ENCODE assay signal across 11 cellular contexts in the genomic region with DNA sequence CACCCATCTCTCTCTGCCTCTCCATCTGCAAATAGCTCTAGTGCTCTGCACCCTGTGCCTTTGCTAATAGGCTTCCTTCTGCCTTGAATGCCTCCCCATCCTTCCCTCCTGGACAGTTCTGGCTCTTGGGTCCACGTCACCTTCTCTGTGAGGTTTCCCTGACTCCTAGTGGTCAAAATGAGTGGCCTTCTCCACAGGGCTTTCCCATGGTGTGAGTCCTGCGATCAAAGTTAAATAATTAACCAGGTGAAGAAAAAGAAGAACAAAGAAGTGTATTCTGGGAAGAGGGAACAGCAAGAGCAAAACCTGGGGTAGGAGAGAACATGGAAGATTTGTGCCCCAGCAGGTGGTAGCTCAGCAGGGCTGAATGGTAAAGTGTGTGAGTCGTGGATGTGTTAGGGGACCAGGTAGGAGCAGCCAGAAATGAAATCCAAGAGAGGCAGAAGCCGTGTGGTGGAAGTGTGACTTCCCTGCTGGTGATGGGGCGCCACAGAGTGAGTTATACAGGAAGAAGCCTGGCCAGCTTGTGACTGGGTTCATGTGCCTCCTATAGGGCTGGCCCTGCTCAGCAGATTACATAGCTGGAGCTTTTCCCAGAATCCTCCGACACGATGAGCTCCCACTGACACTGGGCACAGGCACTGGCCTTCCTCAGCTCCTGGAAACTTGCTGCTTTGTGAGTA.
DNase-seq lines count a peak whose midpoint lies in the region; ATAC-seq, FAIRE-seq and TF ChIP-seq lines count a peak whose summit lies in the region.
"Had no signal": no experiment of that assay in that cellular context is flagged by ENCODE, and none has a peak within 500 bp of the region (broad histone marks: within the 10 kb centered on the region; RNA-seq: fewer than 3 reads in every experiment).

No MANE protein-coding gene starts in this region.

- WGBS in body of pancreas, 2 donors, result 29 to 38% methylated on average over 7 of the region's 7 CpGs

- no peaks in the 10 kb centered on the region for H3K9me3 ChIP-seq in body of pancreas
- H3K9me3 ChIP-seq in keratinocyte (ENCODE audit: control insufficient read depth, low read depth, low read length), result no peaks in the 10 kb centered on the region
- no peaks in the 10 kb centered on the region for H3K9me3 ChIP-seq in effector memory CD4-positive, alpha-beta T cell (ENCODE audit: control insufficient read depth, low read length)
- H3K9me3 ChIP-seq: BLaER1, neutrophil had no signal

- H3K27ac Mint-ChIP-seq in activated CD4-positive, alpha-beta T cell treated with anti-CD3 and anti-CD28 coated beads, Interleukin-2, amount 10 ng/mL, durations not matched to agents 7 days and 5 days, result no peak overlapping the region
- no peak overlapping the region for H3K27ac Mint-ChIP-seq in stimulated activated memory B cell treated with anti-CD40 and anti-IgM and Interleukin-4, amounts not matched to agents 10 μg/mL and 1 μg/mL and 100 μg/mL, for 72 hours
- no peak overlapping the region for H3K27ac Mint-ChIP-seq in activated T-helper 2 cell treated with anti-CD3 and anti-CD28 coated beads, Interferon-gamma antibody, Interleukin-2, Interleukin-4, amounts not matched to agents 10 μg/mL and 5 μg/mL and 100 μg/mL, durations not matched to agents 14 hours and 24 hours and 36 hours

- H3K27me3 Mint-ChIP-seq in activated CD4-positive, alpha-beta T cell treated with anti-CD3 and anti-CD28 coated beads, Interleukin-2, amount 10 ng/mL, durations not matched to agents 7 days and 5 days, result no peaks in the 10 kb centered on the region
- H3K27me3 Mint-ChIP-seq in stimulated activated memory B cell treated with anti-CD40 and anti-IgM and Interleukin-4, amounts not matched to agents 10 μg/mL and 1 μg/mL and 100 μg/mL, for 72 hours, result peaks cover 41% of the 10 kb centered on the region
- H3K27me3 Mint-ChIP-seq in activated T-helper 2 cell treated with anti-CD3 and anti-CD28 coated beads, Interferon-gamma antibody, Interleukin-2, Interleukin-4, amounts not matched to agents 10 μg/mL and 5 μg/mL and 100 μg/mL, durations not matched to agents 14 hours and 24 hours and 36 hours (ENCODE audit: low read depth), result peaks cover 2% of the 10 kb centered on the region

- POLR2A ChIA-PET in activated CD4-positive, alpha-beta T cell treated with anti-CD3 and anti-CD28 coated beads, Interleukin-2, amount 10 ng/mL, durations not matched to agents 7 days and 5 days (lab: Charles Lee), result no interaction called here

- no peak for TF ChIP-seq POLR2A in body of pancreas (IDR thresholded peaks at IDR 0.05)

- intact Hi-C loops in Right ventricle myocardium inferior (cut with DNase I), result no loop called here
- intact Hi-C loops in cardiac septum (cut with DNase I), result no loop called here
- intact Hi-C loops in body of pancreas (cut with DNase I), result no loop called here
- intact Hi-C loops in activated T-helper 2 cell treated with anti-CD3 and anti-CD28 coated beads, Interferon-gamma antibody, Interleukin-2, Interleukin-4, amounts not matched to agents 10 μg/mL and 5 μg/mL and 100 μg/mL, durations not matched to agents 14 hours and 24 hours and 36 hours (cut with micrococcal nuclease), result no loop called here

- H3K9ac ChIP-seq in keratinocyte (ENCODE audit: control insufficient read depth, extremely low read depth, insufficient read depth, low read length), result no peak overlapping the region
- H3K9ac ChIP-seq: BLaER1 had no signal

- H3K9me3 Mint-ChIP-seq in activated CD4-positive, alpha-beta T cell treated with anti-CD3 and anti-CD28 coated beads, Interleukin-2, amount 10 ng/mL, durations not matched to agents 7 days and 5 days, result no peaks in the 10 kb centered on the region
- H3K9me3 Mint-ChIP-seq in stimulated activated memory B cell treated with anti-CD40 and anti-IgM and Interleukin-4, amounts not matched to agents 10 μg/mL and 1 μg/mL and 100 μg/mL, for 72 hours, result no peaks in the 10 kb centered on the region
- H3K9me3 Mint-ChIP-seq in activated T-helper 2 cell treated with anti-CD3 and anti-CD28 coated beads, Interferon-gamma antibody, Interleukin-2, Interleukin-4, amounts not matched to agents 10 μg/mL and 5 μg/mL and 100 μg/mL, durations not matched to agents 14 hours and 24 hours and 36 hours, result no peaks in the 10 kb centered on the region

- H3K4me3 ChIP-seq in body of pancreas (no peak overlapping the region), keratinocyte (ENCODE audit: control insufficient read depth in 2 of 3, extremely low read depth in 1 of 3, insufficient read depth in 2 of 3, low read depth in 1 of 3, low read length in 3 of 3) (no peak overlapping the region)
- H3K4me3 ChIP-seq in effector memory CD4-positive, alpha-beta T cell (ENCODE audit: insufficient read depth, low read depth, low read length, poor library complexity, severe bottlenecking), result no peak overlapping the region
- H3K4me3 ChIP-seq: BLaER1 had no signal

- no peaks in the 10 kb centered on the region for H3K9me1 ChIP-seq in keratinocyte (ENCODE audit: control insufficient read depth, extremely low read depth, insufficient read depth, low read length)

- peak; percentile 52 for FAIRE-seq in keratinocyte (lab: Jason Lieb, UNC)
- FAIRE-seq: colon had no signal

- no peaks in the 10 kb centered on the region for H4K20me1 ChIP-seq in keratinocyte (ENCODE audit: control insufficient read depth, extremely low read depth, insufficient read depth, low read length)
- H4K20me1 ChIP-seq: BLaER1 had no signal

- DNase-seq in Right ventricle myocardium inferior (ENCODE audit: missing footprints) (no peak), cardiac septum (ENCODE audit: low spot score) (no peak), body of pancreas (peak in 1 of 4 donors; percentile 24), keratinocyte (ENCODE audit: low read depth, low spot score) (no peak)
- DNase-seq in effector memory CD4-positive, alpha-beta T cell, result no peak
- DNase-seq in activated CD4-positive, alpha-beta T cell treated with anti-CD3 and anti-CD28 coated beads, Interleukin-2, amount 10 ng/mL, durations not matched to agents 7 days and 5 days, result no peak
- no peak for DNase-seq in activated T-helper 2 cell treated with anti-CD3 and anti-CD28 coated beads, Interferon-gamma antibody, Interleukin-2, Interleukin-4, amounts not matched to agents 10 μg/mL and 5 μg/mL and 100 μg/mL, durations not matched to agents 14 hours and 24 hours and 36 hours (ENCODE audit: low spot score)

- H3K27me3 ChIP-seq in body of pancreas (no peaks in the 10 kb centered on the region), keratinocyte (ENCODE audit: control insufficient read depth, extremely low read depth, insufficient read depth, low read length) (no peaks in the 10 kb centered on the region)
- peaks cover 8% of the 10 kb centered on the region for H3K27me3 ChIP-seq in effector memory CD4-positive, alpha-beta T cell (replicated peaks; ENCODE audit: control insufficient read depth, insufficient read depth, low read length, poor library complexity, severe bottlenecking)

- no peak overlapping the region for H3K4me2 ChIP-seq in keratinocyte (ENCODE audit: control insufficient read depth, extremely low read depth, insufficient read depth, low read depth, low read length)
- H3K4me2 ChIP-seq: BLaER1 had no signal

- peak; percentile 67 for ATAC-seq in Right ventricle myocardium inferior
- no peak for ATAC-seq in body of pancreas
- ATAC-seq in stimulated activated memory B cell treated with anti-CD40 and anti-IgM and Interleukin-4, amounts not matched to agents 10 μg/mL and 1 μg/mL and 100 μg/mL, for 72 hours, result no peak

- no peaks in the 10 kb centered on the region for H3K36me3 ChIP-seq in body of pancreas (replicated peaks in 1 of 2; ENCODE audit: insufficient read depth in 1 of 2, low read depth in 2 of 2)
- no peaks in the 10 kb centered on the region for H3K36me3 ChIP-seq in keratinocyte (ENCODE audit: control insufficient read depth in 2 of 2, extremely low read depth in 1 of 2, insufficient read depth in 2 of 2, low read length in 2 of 2)
- H3K36me3 ChIP-seq in effector memory CD4-positive, alpha-beta T cell (ENCODE audit: control insufficient read depth, insufficient read depth, low read length), result no peaks in the 10 kb centered on the region
- H3K36me3 ChIP-seq: BLaER1, neutrophil had no signal

- CTCF ChIA-PET in activated CD4-positive, alpha-beta T cell treated with anti-CD3 and anti-CD28 coated beads, Interleukin-2, amount 10 ng/mL, durations not matched to agents 7 days and 5 days (lab: Charles Lee), result interaction anchor here (0.8 kb wide), 1 partner anchor 15 kb away, joined by 4 read pairs; no protein-coding TSS in a partner anchor

- TF ChIP-seq CTCF in body of pancreas (IDR thresholded peaks at IDR 0.05), result peak in 5 of 7 experiments; percentile 28 to 47 (median 39)
- TF ChIP-seq CTCF in keratinocyte (optimal IDR thresholded peaks at IDR 0.05 in 1 of 3, IDR thresholded peaks at IDR 0.05 in 1 of 3, conservative IDR thresholded peaks at IDR 0.05 in 1 of 3; ENCODE audit: extremely low read depth in 1 of 3, insufficient read depth in 2 of 3, low read length in 3 of 3), result peak in 1 of 3 experiments; percentile 48

- H3K4me3 Mint-ChIP-seq in activated CD4-positive, alpha-beta T cell treated with anti-CD3 and anti-CD28 coated beads, Interleukin-2, amount 10 ng/mL, durations not matched to agents 7 days and 5 days, result no peak overlapping the region
- no peak overlapping the region for H3K4me3 Mint-ChIP-seq in stimulated activated memory B cell treated with anti-CD40 and anti-IgM and Interleukin-4, amounts not matched to agents 10 μg/mL and 1 μg/mL and 100 μg/mL, for 72 hours
- H3K4me3 Mint-ChIP-seq in activated T-helper 2 cell treated with anti-CD3 and anti-CD28 coated beads, Interferon-gamma antibody, Interleukin-2, Interleukin-4, amounts not matched to agents 10 μg/mL and 5 μg/mL and 100 μg/mL, durations not matched to agents 14 hours and 24 hours and 36 hours (ENCODE audit: low read depth), result no peak overlapping the region

- H2AFZ ChIP-seq in keratinocyte (ENCODE audit: control insufficient read depth, low read length), result peak overlapping the region; percentile 61

- peaks cover 8% of the 10 kb centered on the region for H3K4me1 Mint-ChIP-seq in activated CD4-positive, alpha-beta T cell treated with anti-CD3 and anti-CD28 coated beads, Interleukin-2, amount 10 ng/mL, durations not matched to agents 7 days and 5 days
- peaks cover 12% of the 10 kb centered on the region for H3K4me1 Mint-ChIP-seq in stimulated activated memory B cell treated with anti-CD40 and anti-IgM and Interleukin-4, amounts not matched to agents 10 μg/mL and 1 μg/mL and 100 μg/mL, for 72 hours
- H3K4me1 Mint-ChIP-seq in activated T-helper 2 cell treated with anti-CD3 and anti-CD28 coated beads, Interferon-gamma antibody, Interleukin-2, Interleukin-4, amounts not matched to agents 10 μg/mL and 5 μg/mL and 100 μg/mL, durations not matched to agents 14 hours and 24 hours and 36 hours (ENCODE audit: low read depth), result peaks cover 5% of the 10 kb centered on the region

- no peak overlapping the region for H3K27ac ChIP-seq in body of pancreas
- no peak overlapping the region for H3K27ac ChIP-seq in keratinocyte (ENCODE audit: control insufficient read depth, insufficient read depth, low read length)
- H3K27ac ChIP-seq in effector memory CD4-positive, alpha-beta T cell (ENCODE audit: insufficient read depth, low read length, poor library complexity, severe bottlenecking), result no peak overlapping the region
- H3K27ac ChIP-seq: BLaER1, neutrophil had no signal

- no peaks in the 10 kb centered on the region for H3K79me2 ChIP-seq in keratinocyte (ENCODE audit: control insufficient read depth, insufficient read depth, low read length)

- no peaks in the 10 kb centered on the region for H3K36me3 Mint-ChIP-seq in activated CD4-positive, alpha-beta T cell treated with anti-CD3 and anti-CD28 coated beads, Interleukin-2, amount 10 ng/mL, durations not matched to agents 7 days and 5 days (ENCODE audit: low read depth)
- no peaks in the 10 kb centered on the region for H3K36me3 Mint-ChIP-seq in stimulated activated memory B cell treated with anti-CD40 and anti-IgM and Interleukin-4, amounts not matched to agents 10 μg/mL and 1 μg/mL and 100 μg/mL, for 72 hours
- no peaks in the 10 kb centered on the region for H3K36me3 Mint-ChIP-seq in activated T-helper 2 cell treated with anti-CD3 and anti-CD28 coated beads, Interferon-gamma antibody, Interleukin-2, Interleukin-4, amounts not matched to agents 10 μg/mL and 5 μg/mL and 100 μg/mL, durations not matched to agents 14 hours and 24 hours and 36 hours (ENCODE audit: low read depth)

- dilution Hi-C loops in keratinocyte (cut with MboI; ENCODE audit: extremely low pct_ligation_motif_present, low sequenced_read_pairs), result no loop called here

- H3K4me1 ChIP-seq in body of pancreas, result no peaks in the 10 kb centered on the region
- peaks cover 38% of the 10 kb centered on the region for H3K4me1 ChIP-seq in keratinocyte (ENCODE audit: control insufficient read depth, extremely low read depth, insufficient read depth, low read length)
- no peaks in the 10 kb centered on the region for H3K4me1 ChIP-seq in effector memory CD4-positive, alpha-beta T cell (ENCODE audit: control insufficient read depth, insufficient read depth, low read length, poor library complexity, severe bottlenecking)
- H3K4me1 ChIP-seq: BLaER1 had no signal
